In genomic region chr15:47964229-47964628, GRCh38 we compare ENCODE assay signal across 12 cellular contexts.
DNase-seq lines count a peak whose midpoint lies in the region; ATAC-seq and TF ChIP-seq lines count a peak whose summit lies in the region.
"Had no signal": no experiment of that assay in that cellular context is flagged by ENCODE, and none has a peak within 500 bp of the region (broad histone marks: within the 10 kb centered on the region; RNA-seq: fewer than 3 reads in every experiment).

No MANE protein-coding gene starts in this region.

- H3K27ac ChIP-seq in A673 (ENCODE audit: low read depth, low read length, poor library complexity, severe bottlenecking) = no peak overlapping the region
- no peak overlapping the region for H3K27ac ChIP-seq in foreskin keratinocyte
- H3K27ac ChIP-seq: GM23248 had no signal

- intact Hi-C loops in A673 (cut with micrococcal nuclease; ENCODE audit: unreplicated experiment) = no loop called here

- H3K36me3 ChIP-seq in A673 (ENCODE audit: insufficient read depth, low read length, poor library complexity, severe bottlenecking) = no peaks in the 10 kb centered on the region

- no peak for TF ChIP-seq CTCF in A673 (conservative IDR thresholded peaks at IDR 0.05; ENCODE audit: low read depth, low read length)
- TF ChIP-seq CTCF in foreskin keratinocyte (conservative IDR thresholded peaks at IDR 0.05) = no peak

- CTCF ChIA-PET in A673 (lab: Charles Lee) = no interaction called here

- POLR2A ChIA-PET in A673 (lab: Charles Lee; ENCODE audit: low non-redundant PET) = no interaction called here

- peak; percentile 73 for DNase-seq in A673 (ENCODE audit: low spot score)
- DNase-seq in NCI-H146 treated with DMSO at 0.1 percent for 48 hours (lab: John Stamatoyannopoulos, UW; ENCODE audit: unreplicated experiment) = peak; percentile 17
- peak; percentile 3 for DNase-seq in NCI-H748 treated with DMSO at 0.1 percent for 48 hours (lab: John Stamatoyannopoulos, UW)
- DNase-seq in foreskin keratinocyte = peak; percentile 47 to 64
- no peak for DNase-seq in cerebellar nuclear complex (lab: John Stamatoyannopoulos, UW)
- no peak for DNase-seq in SKM-1 (lab: John Stamatoyannopoulos, UW; ENCODE audit: unreplicated experiment)
- no peak for DNase-seq in activated CD4-positive, CD25-positive, alpha-beta regulatory T cell treated with anti-CD3 and anti-CD28 coated beads, Interleukin-2, amount 50 U/mL, for 72 hours
- DNase-seq: C1 segment of cervical spinal cord; Calu3; CD4-positive, alpha-beta T cell; DMS 273 treated with DMSO at 0.1 percent for 48 hours; GM23248 had no signal

- no peaks in the 10 kb centered on the region for H3K9me3 ChIP-seq in A673 (ENCODE audit: low read depth, low read length, poor library complexity, severe bottlenecking)

- BruUV-seq in A673 (replicated peaks; lab: Mats Ljungman, UMichigan) = no TSS peak

- peak; percentile 57 for ATAC-seq in foreskin keratinocyte

- H3K4me3 ChIP-seq in A673 (ENCODE audit: low read depth, low read length, poor library complexity, severe bottlenecking) = no peak overlapping the region
- H3K4me3 ChIP-seq: GM23248 had no signal

- H3K4me1 ChIP-seq in A673 (ENCODE audit: insufficient read depth, low read length, poor library complexity, severe bottlenecking) (peaks cover 33% of the 10 kb centered on the region), foreskin keratinocyte (peaks cover 18% of the 10 kb centered on the region)

- H3K27me3 ChIP-seq in A673 (replicated peaks; ENCODE audit: insufficient read depth, low read depth, low read length, poor library complexity) = no peaks in the 10 kb centered on the region
- H3K27me3 ChIP-seq in foreskin keratinocyte = no peaks in the 10 kb centered on the region

Comparison
In these comparisons a context has a peak if more than half of its experiments do, and no peak if none do; other contexts are left out.
1. DNase-seq: peak in A673 (single experiment), NCI-H146 treated with DMSO at 0.1 percent for 48 hours (single experiment), NCI-H748 treated with DMSO at 0.1 percent for 48 hours (single experiment) and foreskin keratinocyte (2 of 2); none in cerebellar nuclear complex (0 of 2), SKM-1 (single experiment) and activated CD4-positive, CD25-positive, alpha-beta regulatory T cell treated with anti-CD3 and anti-CD28 coated beads, Interleukin-2, amount 50 U/mL, for 72 hours (single experiment).